ENCODE assay signal across 17 cellular contexts in the genomic region with DNA sequence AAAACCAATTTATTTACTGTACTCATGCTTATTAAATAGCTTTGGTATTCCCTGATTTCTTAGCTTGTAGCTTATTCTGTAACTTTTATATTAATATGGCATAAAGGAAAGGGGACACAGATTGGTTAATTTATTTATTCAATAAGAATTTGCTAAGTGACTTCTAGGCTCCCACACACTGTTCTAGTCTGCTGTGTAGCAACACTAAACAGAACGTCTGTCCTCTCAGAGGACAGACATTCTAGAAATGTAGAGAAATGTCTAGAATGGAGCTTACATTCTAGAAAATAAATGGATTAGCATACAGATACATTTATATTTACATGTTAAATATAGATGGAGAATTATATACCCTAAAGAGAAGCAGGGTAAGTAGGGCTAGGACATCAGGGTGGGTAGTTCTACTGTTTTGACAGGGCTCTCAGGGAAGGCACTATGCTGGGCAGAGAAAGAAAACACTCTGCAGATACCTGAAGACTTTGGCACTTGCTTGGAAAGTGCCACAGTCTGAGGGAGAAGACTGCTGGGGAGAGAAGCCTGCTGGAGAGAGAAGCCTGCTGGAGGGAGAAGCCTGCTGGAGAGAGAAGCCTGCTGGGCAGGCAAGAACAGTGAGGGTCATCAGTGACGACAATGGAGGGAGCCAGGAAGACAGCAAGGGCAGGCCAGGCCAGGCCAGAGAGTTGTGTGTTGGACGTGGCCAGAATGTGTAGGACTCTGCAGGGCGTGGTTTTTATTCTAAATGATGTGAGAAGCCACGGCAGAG.
"Had no signal": no experiment of that assay in that cellular context is flagged by ENCODE, and none has a peak within 500 bp of the region (broad histone marks: within the 10 kb centered on the region; RNA-seq: fewer than 3 reads in every experiment).

No MANE protein-coding gene starts in this region.

- H3K27me3 Mint-ChIP-seq: activated naive CD8-positive, alpha-beta T cell treated with anti-CD3 and anti-CD28 coated beads, Interleukin-2, amount 50 U/mL, for 24 hours; dendritic cell treated with granulocyte-macrophage colony-stimulating factor and Interleukin-4, amounts not matched to agents 40 ng/mL and 50 ng/mL, for 4 days; effector memory CD8-positive, alpha-beta T cell; naive thymus-derived CD4-positive, alpha-beta T cell had no signal

- H3K4me1 Mint-ChIP-seq: activated naive CD8-positive, alpha-beta T cell treated with anti-CD3 and anti-CD28 coated beads, Interleukin-2, amount 50 U/mL, for 24 hours; naive thymus-derived CD4-positive, alpha-beta T cell had no signal

- H3K9me3 Mint-ChIP-seq: activated naive CD8-positive, alpha-beta T cell treated with anti-CD3 and anti-CD28 coated beads, Interleukin-2, amount 50 U/mL, for 24 hours; dendritic cell treated with granulocyte-macrophage colony-stimulating factor and Interleukin-4, amounts not matched to agents 40 ng/mL and 50 ng/mL, for 4 days; effector memory CD8-positive, alpha-beta T cell had no signal

- H3K9me3 ChIP-seq: prostate gland, thoracic aorta had no signal

- H3K27ac ChIP-seq: epithelial cell of prostate, prostate gland, thoracic aorta had no signal

- H3K36me3 ChIP-seq: prostate gland, thoracic aorta had no signal

- DNase-seq: activated CD4-positive, alpha-beta T cell treated with anti-CD3 and anti-CD28 coated beads, Interleukin-2, amount 50 U/mL, for 1 hour; activated CD8-positive, alpha-beta memory T cell treated with anti-CD3 and anti-CD28 coated beads for 24 hours; activated naive CD4-positive, alpha-beta T cell treated with Interleukin-2 at 50 U/mL for 16 hours; activated naive CD8-positive, alpha-beta T cell treated with anti-CD3 and anti-CD28 coated beads, Interleukin-2, amount 50 U/mL, for 24 hours; aorta; effector memory CD8-positive, alpha-beta T cell; head of caudate nucleus; naive thymus-derived CD4-positive, alpha-beta T cell; occipital lobe; SW 1271 had no signal

- H3K27ac Mint-ChIP-seq: activated naive CD8-positive, alpha-beta T cell treated with anti-CD3 and anti-CD28 coated beads, Interleukin-2, amount 50 U/mL, for 24 hours; dendritic cell treated with granulocyte-macrophage colony-stimulating factor and Interleukin-4, amounts not matched to agents 40 ng/mL and 50 ng/mL, for 4 days had no signal

- H3K4me3 ChIP-seq: lung, prostate gland, smooth muscle cell, thoracic aorta had no signal

- H3K4me1 ChIP-seq: prostate gland had no signal

- ATAC-seq: activated CD4-positive, CD25-positive, alpha-beta regulatory T cell treated with anti-CD3 and anti-CD28 coated beads, Interleukin-2, amount 50 U/mL, for 24 hours; activated naive CD8-positive, alpha-beta T cell treated with anti-CD3 and anti-CD28 coated beads, Interleukin-2, amount 50 U/mL, for 24 hours; effector memory CD8-positive, alpha-beta T cell; naive thymus-derived CD4-positive, alpha-beta T cell had no signal

- H3K4me3 Mint-ChIP-seq: activated naive CD8-positive, alpha-beta T cell treated with anti-CD3 and anti-CD28 coated beads, Interleukin-2, amount 50 U/mL, for 24 hours; dendritic cell treated with granulocyte-macrophage colony-stimulating factor and Interleukin-4, amounts not matched to agents 40 ng/mL and 50 ng/mL, for 4 days; effector memory CD8-positive, alpha-beta T cell; naive thymus-derived CD4-positive, alpha-beta T cell had no signal
